8 cellular contexts compared by ENCODE assay signal in genomic region chr1:155745284-155746228, GRCh38. TPM values are rescaled to one million over a fixed set of nuclear protein-coding genes. Genes with fewer than 3 reads are reported as not detected.
A peak's percentile ranks its signal among the peaks of the same experiment; 100 is the strongest.
DNase-seq lines count a peak whose midpoint lies in the region; ATAC-seq and TF ChIP-seq lines count a peak whose summit lies in the region.
"Not testable (repeated sequence)": the region's sequence is repeated elsewhere in the genome, so short reads cannot be mapped to it uniquely, and the experiment has no call there.

No MANE protein-coding gene starts in this region.

- TF ChIP-seq POLR2A in Raji (IDR thresholded peaks at IDR 0.05; ENCODE audit: insufficient read depth, low read depth, low read length) = peak; percentile 67

- H3K4me1 Mint-ChIP-seq in H9 = not testable (repeated sequence)
- peaks cover 14% of the 10 kb centered on the region for H3K4me1 Mint-ChIP-seq in stimulated activated naive CD8-positive, alpha-beta T cell treated with anti-CD3 and anti-CD28 coated beads, Interleukin-15, amount 100 ng/mL, for 72 hours

- H3K23me2 ChIP-seq in H9 (ENCODE audit: insufficient read length, low read depth, low read length, poor library complexity, severe bottlenecking) = not testable (repeated sequence)

- H3K27me3 ChIP-seq in H9 (ENCODE audit: insufficient read depth, low read length); neural cell (ENCODE audit: insufficient read depth, low read depth, low read length): not testable (repeated sequence)

- H3T11ph ChIP-seq in H9 (ENCODE audit: low read length) = not testable (repeated sequence)

- H3K36me3 ChIP-seq in ES-I3 (ENCODE audit: insufficient read depth, low read length); neural cell (ENCODE audit: insufficient read depth, low read length): not testable (repeated sequence)

- not testable (repeated sequence) for H2BK15ac ChIP-seq in H9 (ENCODE audit: low read depth, low read length)

- not testable (repeated sequence) for H3K9me3 Mint-ChIP-seq in H9; stimulated activated naive CD8-positive, alpha-beta T cell treated with anti-CD3 and anti-CD28 coated beads, Interleukin-15, amount 100 ng/mL, for 72 hours

- TF ChIP-seq RAD21 in neural cell (conservative IDR thresholded peaks at IDR 0.05) = peak; percentile 32

- peak; percentile 95 for DNase-seq in H9
- peak; percentile 98 for DNase-seq in M059J (ENCODE audit: low read depth)
- peak; percentile 98 for DNase-seq in activated effector memory CD4-positive, alpha-beta T cell treated with anti-CD3 and anti-CD28 coated beads, Interleukin-2, amount 50 U/mL, for 16 hours
- DNase-seq in fibroblast of villous mesenchyme (ENCODE audit: low read depth) = peak; percentile 98
- DNase-seq in stimulated activated naive CD8-positive, alpha-beta T cell treated with anti-CD3 and anti-CD28 coated beads, Interleukin-15, amount 100 ng/mL, for 72 hours = peak; percentile 93 to 96

- peaks cover 13 to 20% (median 18%) of the 10 kb centered on the region in 3 experiments; a peak in 6 of 7 replicates for H3K36me3 Mint-ChIP-seq in H9 (ENCODE audit: insufficient read depth in 1 of 3, low read depth in 3 of 3)

- not testable (repeated sequence) for H3K79me2 ChIP-seq in H9 (ENCODE audit: insufficient read depth, low read length); neural cell (replicated peaks; ENCODE audit: insufficient read depth, low read length)

- not testable (repeated sequence) for H3K9me2 ChIP-seq in neural cell (ENCODE audit: insufficient read depth, low read length)

- no CpG with 5 or more reads among the region's 77 CpGs for WGBS in H9 (ENCODE audit: extremely low coverage, insufficient read length, low lambda C conversion rate)

- H3K18ac ChIP-seq in H9 (ENCODE audit: insufficient read length, low read depth, low read length) = not testable (repeated sequence)

- H4K91ac ChIP-seq in H9 (ENCODE audit: insufficient read length, low read depth, low read length) = not testable (repeated sequence)

- H3K9ac ChIP-seq in ES-I3 (ENCODE audit: low read depth, low read length) (peak overlapping the region; percentile 69), H9 (ENCODE audit: extremely low read depth, insufficient read length, low read length) (peak overlapping the region; percentile 45), neural cell (ENCODE audit: low read length) (peak overlapping the region; percentile 63)

- not testable (repeated sequence) for H3F3A ChIP-seq in neural cell (ENCODE audit: insufficient read depth, low read length, poor library complexity, severe bottlenecking)

- not testable (repeated sequence) for H2BK12ac ChIP-seq in H9 (ENCODE audit: insufficient read length, low read depth, low read length)

- H2AK5ac ChIP-seq in H9 (ENCODE audit: insufficient read length, low read length) = not testable (repeated sequence)

- H3K4me1 ChIP-seq in ES-I3 (ENCODE audit: insufficient read depth, low read length); H9 (ENCODE audit: insufficient read depth, low read length): not testable (repeated sequence)

- not testable (repeated sequence) for H3K27ac ChIP-seq in H9 (ENCODE audit: insufficient read length, low read depth, low read length)
- peak overlapping the region; percentile 59 for H3K27ac ChIP-seq in neural cell (ENCODE audit: low read length)

- not testable (repeated sequence) for H3K23ac ChIP-seq in H9 (ENCODE audit: insufficient read length, low read depth, low read length)

- H3K14ac ChIP-seq in H9 (ENCODE audit: insufficient read depth, low read length) = not testable (repeated sequence)

- H4K5ac ChIP-seq in H9 (ENCODE audit: insufficient read length, low read depth, low read length) = not testable (repeated sequence)

- not testable (repeated sequence) for H3K79me1 ChIP-seq in H9 (ENCODE audit: insufficient read depth, low read depth, low read length, poor library complexity, severe bottlenecking)

- peak overlapping the region; percentile 80 to 93 for H3K4me3 Mint-ChIP-seq in H9
- H3K4me3 Mint-ChIP-seq in stimulated activated naive CD8-positive, alpha-beta T cell treated with anti-CD3 and anti-CD28 coated beads, Interleukin-15, amount 100 ng/mL, for 72 hours = peak overlapping the region; percentile 89 to 93

- not testable (repeated sequence) for H3K9me3 ChIP-seq in ES-I3 (ENCODE audit: control insufficient read depth, insufficient read depth, low read length); H9 (ENCODE audit: control insufficient read depth, low read depth, low read length); neural cell (ENCODE audit: low read length)

- H3K4ac ChIP-seq in H9 (ENCODE audit: low read depth, low read length) = not testable (repeated sequence)

- H2AFZ ChIP-seq in H9 (ENCODE audit: low read length) = not testable (repeated sequence)
- H2AFZ ChIP-seq in neural cell (ENCODE audit: low read depth, low read length) = peak overlapping the region; percentile 17

- H3K4me3 ChIP-seq in fibroblast of villous mesenchyme (ENCODE audit: low read depth, low read length) (peak overlapping the region; percentile 74), neural cell (ENCODE audit: low read length) (peak overlapping the region; percentile 77)

- H2BK20ac ChIP-seq in H9 (ENCODE audit: low read depth, low read length, poor library complexity, severe bottlenecking) = not testable (repeated sequence)

- not testable (repeated sequence) for H4K8ac ChIP-seq in H9 (replicated peaks; ENCODE audit: insufficient read length, low read depth, low read length)

- peak overlapping the region in 2 of 3 experiments; percentile 76 to 88; a peak in 4 of 7 replicates for H3K27ac Mint-ChIP-seq in H9
- H3K27ac Mint-ChIP-seq in stimulated activated naive CD8-positive, alpha-beta T cell treated with anti-CD3 and anti-CD28 coated beads, Interleukin-15, amount 100 ng/mL, for 72 hours = peak overlapping the region; percentile 83 to 98

- ATAC-seq in stimulated activated naive CD8-positive, alpha-beta T cell treated with anti-CD3 and anti-CD28 coated beads, Interleukin-15, amount 100 ng/mL, for 72 hours = peak; percentile 96

- not testable (repeated sequence) for H3K56ac ChIP-seq in H9 (ENCODE audit: insufficient read length, low read depth, low read length)

- not testable (repeated sequence) for H2BK5ac ChIP-seq in H9 (ENCODE audit: insufficient read length, low read length)

- not testable (repeated sequence) for H4K20me1 ChIP-seq in H9 (ENCODE audit: control insufficient read depth, insufficient read depth, insufficient read length); neural cell (ENCODE audit: insufficient read depth)

- TF ChIP-seq CTCF in H9 (conservative IDR thresholded peaks at IDR 0.05); fibroblast of villous mesenchyme (IDR thresholded peaks at IDR 0.05; ENCODE audit: insufficient read depth, low read depth, low read length); neural cell (IDR thresholded peaks at IDR 0.05; ENCODE audit: poor library complexity, severe bottlenecking): not testable (repeated sequence)

- TF ChIP-seq EP300 in neural cell (conservative IDR thresholded peaks at IDR 0.05; ENCODE audit: poor library complexity, severe bottlenecking) = peak; percentile 14

- not testable (repeated sequence) for H3K27me3 Mint-ChIP-seq in H9 (ENCODE audit: low read depth); stimulated activated naive CD8-positive, alpha-beta T cell treated with anti-CD3 and anti-CD28 coated beads, Interleukin-15, amount 100 ng/mL, for 72 hours

- not testable (repeated sequence) for H2BK120ac ChIP-seq in H9 (ENCODE audit: low read depth, low read length, poor library complexity, severe bottlenecking)

- peak overlapping the region; percentile 66 for H3K4me2 ChIP-seq in H9 (ENCODE audit: insufficient read depth, insufficient read length, low read length)
- peak overlapping the region; percentile 56 for H3K4me2 ChIP-seq in neural cell (ENCODE audit: low read length)

TF ChIP-seq in neural cell, 6 proteins besides CTCF, POLR2A, EP300 and RAD21:
- peak; percentile 32 for TF ChIP-seq POLR2AphosphoS5 (IDR thresholded peaks at IDR 0.05)
- TF ChIP-seq SMC3 (conservative IDR thresholded peaks at IDR 0.05; ENCODE audit: poor library complexity) = peak; percentile 51
- peak; percentile 92 for TF ChIP-seq MXI1 (conservative IDR thresholded peaks at IDR 0.05; ENCODE audit: poor library complexity, severe bottlenecking)

RNA-seq across cellular contexts. Expression of gene DAP3, which starts 56.7 kb away (rescaled TPM):
- total RNA-seq in H9 (2021) (113 and 114 TPM in 2 replicates), fibroblast of villous mesenchyme (75.7 and 87.2 TPM in 2 replicates)
- total RNA-seq in M059J (2014; rRNA removed; shearing (Covaris generic)) = 116 and 197 TPM in 2 replicates
- polyA plus RNA-seq in neural cell = 153 and 180 TPM in 2 replicates
- polyA minus RNA-seq in neural cell = 82.8 and 88.8 TPM in 2 replicates

RNA-seq across cellular contexts. Expression of gene YY1AP1, which starts 57.0 kb away (rescaled TPM):
- total RNA-seq in H9 (2021) (57.5 and 62.0 TPM in 2 replicates), fibroblast of villous mesenchyme (54.1 and 55.7 TPM in 2 replicates)
- 61.5 and 63.1 TPM in 2 replicates for total RNA-seq in M059J (2014; rRNA removed; shearing (Covaris generic))
- 44.0 and 44.4 TPM in 2 replicates for polyA plus RNA-seq in neural cell
- polyA minus RNA-seq in neural cell = 226 and 278 TPM in 2 replicates
